Comparison of ENCODE assay signal across 15 cellular contexts in genomic region chr3:111321786-111322185, GRCh38.
DNase-seq lines count a peak whose midpoint lies in the region; ATAC-seq and TF ChIP-seq lines count a peak whose summit lies in the region.
"Had no signal": no experiment of that assay in that cellular context is flagged by ENCODE, and none has a peak within 500 bp of the region (broad histone marks: within the 10 kb centered on the region; RNA-seq: fewer than 3 reads in every experiment).

No MANE protein-coding gene starts in this region.

- H2BK15ac ChIP-seq in mesenchymal stem cell (ENCODE audit: low read depth, poor library complexity, severe bottlenecking), result no peak overlapping the region

- no peak overlapping the region for H3K23ac ChIP-seq in mesenchymal stem cell (ENCODE audit: low read length in 2 of 2)

- H3K36me3 ChIP-seq in DND-41 (ENCODE audit: insufficient read depth, low read length) (no peaks in the 10 kb centered on the region), mesenchymal stem cell (ENCODE audit: control insufficient read depth in 1 of 2, insufficient read depth in 2 of 2, low read depth in 1 of 2, low read length in 2 of 2) (no peaks in the 10 kb centered on the region)
- H3K36me3 ChIP-seq: esophagus muscularis mucosa had no signal

- H3K27me3 Mint-ChIP-seq in endothelial cell (ENCODE audit: unreplicated experiment), result no peaks in the 10 kb centered on the region
- H3K27me3 Mint-ChIP-seq: activated naive CD8-positive, alpha-beta T cell treated with anti-CD3 and anti-CD28 coated beads, Interleukin-2, amount 50 U/mL, for 24 hours had no signal

- no peak overlapping the region for H3K4me3 Mint-ChIP-seq in endothelial cell (ENCODE audit: unreplicated experiment)
- H3K4me3 Mint-ChIP-seq: activated naive CD8-positive, alpha-beta T cell treated with anti-CD3 and anti-CD28 coated beads, Interleukin-2, amount 50 U/mL, for 24 hours; immature natural killer cell had no signal

- no peak overlapping the region for H2BK120ac ChIP-seq in mesenchymal stem cell (ENCODE audit: low read depth, low read length)

- H3K27ac ChIP-seq in DND-41 (ENCODE audit: low read length), result peak overlapping the region; percentile 93
- H3K27ac ChIP-seq in mesenchymal stem cell (ENCODE audit: low read length, poor library complexity, severe bottlenecking), result no peak overlapping the region
- H3K27ac ChIP-seq: esophagus muscularis mucosa had no signal

- H4K8ac ChIP-seq in mesenchymal stem cell (ENCODE audit: low read length), result no peak overlapping the region

- H3K9ac ChIP-seq in DND-41 (ENCODE audit: low read depth, low read length) (peak overlapping the region; percentile 56), mesenchymal stem cell (ENCODE audit: low read length) (no peak overlapping the region)

- H2AFZ ChIP-seq in DND-41 (ENCODE audit: low read depth, low read length) (no peak overlapping the region), mesenchymal stem cell (ENCODE audit: low read depth, low read length) (no peak overlapping the region)

- H3K9me3 ChIP-seq in DND-41 (ENCODE audit: insufficient read depth, low read length, severe bottlenecking), result no peaks in the 10 kb centered on the region
- H3K9me3 ChIP-seq in mesenchymal stem cell (ENCODE audit: control insufficient read depth, low read length), result no peaks in the 10 kb centered on the region
- H3K9me3 ChIP-seq: esophagus muscularis mucosa had no signal

- H3K27me3 ChIP-seq in DND-41 (ENCODE audit: insufficient read depth, low read length, poor library complexity), result no peaks in the 10 kb centered on the region
- no peaks in the 10 kb centered on the region for H3K27me3 ChIP-seq in mesenchymal stem cell (ENCODE audit: control insufficient read depth in 1 of 2, insufficient read depth in 1 of 2, low read length in 2 of 2)
- H3K27me3 ChIP-seq: esophagus muscularis mucosa had no signal

- H3K4me2 ChIP-seq in DND-41 (ENCODE audit: insufficient read depth, low read length) (peak overlapping the region; percentile 35; the same call in 1 of the 2 replicates), mesenchymal stem cell (ENCODE audit: low read length, poor library complexity, severe bottlenecking) (no peak overlapping the region)

- H4K91ac ChIP-seq in mesenchymal stem cell (ENCODE audit: low read length), result no peak overlapping the region

- WGBS in mesenchymal stem cell, result 77% methylated on average over 3 of the region's 4 CpGs

- H2BK12ac ChIP-seq in mesenchymal stem cell (ENCODE audit: low read length in 2 of 2), result no peak overlapping the region

- H3K27ac Mint-ChIP-seq in endothelial cell (ENCODE audit: unreplicated experiment), result peak overlapping the region; percentile 54
- H3K27ac Mint-ChIP-seq: activated naive CD8-positive, alpha-beta T cell treated with anti-CD3 and anti-CD28 coated beads, Interleukin-2, amount 50 U/mL, for 24 hours; immature natural killer cell had no signal

- H3K9me3 Mint-ChIP-seq in endothelial cell (ENCODE audit: unreplicated experiment), result no peaks in the 10 kb centered on the region
- H3K9me3 Mint-ChIP-seq: immature natural killer cell had no signal

- no peak overlapping the region for H3K14ac ChIP-seq in mesenchymal stem cell (ENCODE audit: low read length in 2 of 2)

- DNase-seq in A172 (ENCODE audit: low spot score), result peak; percentile 45
- DNase-seq in DND-41, result no peak
- peak; percentile 59 for DNase-seq in NCI-H2029 (lab: John Stamatoyannopoulos, UW)
- no peak for DNase-seq in endothelial cell (ENCODE audit: low spot score)
- no peak for DNase-seq in mesenchymal stem cell
- DNase-seq in NCI-H82 treated with DMSO at 0.1 percent for 48 hours (lab: John Stamatoyannopoulos, UW; ENCODE audit: unreplicated experiment), result no peak
- DNase-seq: activated CD4-positive, alpha-beta T cell treated with anti-CD3 and anti-CD28 coated beads, Interleukin-2, amount 50 U/mL, for 48 hours; activated naive CD8-positive, alpha-beta T cell treated with anti-CD3 and anti-CD28 coated beads, Interleukin-2, amount 50 U/mL, for 24 hours; immature natural killer cell; OCI-M1; stimulated activated CD4-positive, alpha-beta T cell treated with anti-CD3 and anti-CD28 coated beads, Interleukin-2, amount 100 ng/mL, for 24 hours had no signal

- no peak overlapping the region for H3K4ac ChIP-seq in mesenchymal stem cell (ENCODE audit: low read depth in 1 of 2, low read length in 2 of 2)

- peaks cover 18% of the 10 kb centered on the region for H3K4me1 Mint-ChIP-seq in endothelial cell (ENCODE audit: unreplicated experiment)

- H3K4me3 ChIP-seq in DND-41 (ENCODE audit: low read depth in 1 of 2, low read length in 2 of 2), result no peak overlapping the region
- H3K4me3 ChIP-seq in mesenchymal stem cell (ENCODE audit: insufficient read depth in 1 of 2, low read depth in 1 of 2, low read length in 2 of 2), result no peak overlapping the region
- H3K4me3 ChIP-seq: esophagus muscularis mucosa had no signal

- peaks cover 97% of the 10 kb centered on the region for H3K4me1 ChIP-seq in DND-41 (ENCODE audit: insufficient read depth, low read length)
- no peaks in the 10 kb centered on the region for H3K4me1 ChIP-seq in mesenchymal stem cell (ENCODE audit: control insufficient read depth, insufficient read depth, low read depth, low read length)
- H3K4me1 ChIP-seq: esophagus muscularis mucosa had no signal

- no peak overlapping the region for H2BK5ac ChIP-seq in mesenchymal stem cell (ENCODE audit: low read depth, low read length, poor library complexity, severe bottlenecking)

- no peak overlapping the region for H3K18ac ChIP-seq in mesenchymal stem cell (ENCODE audit: low read depth in 1 of 2, low read length in 2 of 2)

- ATAC-seq in DND-41 (ENCODE audit: insufficient read depth, low read depth), result peak; percentile 9; the same call in 2 of the 3 replicates
- no peak for ATAC-seq in GM19463 (IDR thresholded peaks at IDR 0.05; ENCODE audit: unreplicated experiment)
- ATAC-seq in HG03442 (IDR thresholded peaks at IDR 0.05; ENCODE audit: unreplicated experiment), result no peak
- ATAC-seq: activated naive CD8-positive, alpha-beta T cell treated with anti-CD3 and anti-CD28 coated beads, Interleukin-2, amount 50 U/mL, for 24 hours; sciatic nerve had no signal

- no peaks in the 10 kb centered on the region for H4K20me1 ChIP-seq in DND-41 (ENCODE audit: insufficient read depth, low read length)

- no peaks in the 10 kb centered on the region for H3K36me3 Mint-ChIP-seq in endothelial cell (ENCODE audit: low read depth, unreplicated experiment)

- H3K79me2 ChIP-seq in DND-41 (ENCODE audit: insufficient read depth, low read length), result no peaks in the 10 kb centered on the region

- TF ChIP-seq CTCF in DND-41 (IDR thresholded peaks at IDR 0.05; ENCODE audit: borderline replicate concordance, extremely low read depth, low read length, poor library complexity, severe bottlenecking) (no peak), endothelial cell (IDR thresholded peaks at IDR 0.05; ENCODE audit: unreplicated experiment) (no peak)

- H3K79me1 ChIP-seq in mesenchymal stem cell (replicated peaks; ENCODE audit: low read length, poor library complexity, severe bottlenecking), result no peaks in the 10 kb centered on the region

- no peak overlapping the region for H2AK5ac ChIP-seq in mesenchymal stem cell (ENCODE audit: low read length, severe bottlenecking)

Comparison
In these comparisons a context has a peak if more than half of its experiments do, and no peak if none do; other contexts are left out.
1. DNase-seq: peak in A172 (single experiment) and NCI-H2029 (single experiment); none in DND-41 (single experiment), endothelial cell (single experiment), mesenchymal stem cell (single experiment) and NCI-H82 treated with DMSO at 0.1 percent for 48 hours (single experiment).